ENCODE assay signal across 7 cellular contexts in the genomic region with DNA sequence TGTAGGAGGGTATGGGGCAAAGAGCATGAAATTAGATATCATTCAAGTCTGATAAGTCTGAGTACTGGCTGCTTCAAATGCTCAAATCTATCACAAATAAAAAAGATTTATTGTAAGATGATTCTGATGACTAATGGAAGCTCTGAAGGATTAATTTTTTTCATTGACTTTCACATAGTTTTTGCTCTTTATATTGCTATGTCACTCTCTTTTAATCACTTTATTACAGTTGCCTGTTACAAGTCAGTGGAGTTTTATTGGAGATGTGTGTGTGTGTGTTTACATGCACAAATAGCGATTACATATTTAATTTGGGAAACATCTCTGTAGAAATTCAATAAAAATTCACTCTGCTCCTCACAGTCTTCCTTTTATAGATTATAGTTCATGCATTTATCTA.
"Had no signal": no experiment of that assay in that cellular context is flagged by ENCODE, and none has a peak within 500 bp of the region (broad histone marks: within the 10 kb centered on the region; RNA-seq: fewer than 3 reads in every experiment).

No MANE protein-coding gene starts in this region.

- DNase-seq: H9, HCEC 1CT, KBM-7 had no signal

- H3K4me3 ChIP-seq: GM23338 had no signal

- H2AFZ ChIP-seq: GM23338 had no signal

- ATAC-seq: GM23338, HepG2 had no signal

- H3K9ac ChIP-seq: KMS-11 had no signal

- H3K4me2 ChIP-seq: GM23338, KMS-11 had no signal

- H3K27ac ChIP-seq: HL-60, KMS-11 had no signal
